ENCODE assay signal across 31 cellular contexts in genomic region chr4:112125416-112125815, GRCh38.
"Had no signal": no experiment of that assay in that cellular context is flagged by ENCODE, and none has a peak within 500 bp of the region (broad histone marks: within the 10 kb centered on the region; RNA-seq: fewer than 3 reads in every experiment).

No MANE protein-coding gene starts in this region.

- ATAC-seq: activated CD8-positive, alpha-beta T cell treated with anti-CD3 and anti-CD28 coated beads for 36 hours; activated naive CD8-positive, alpha-beta T cell treated with anti-CD3 and anti-CD28 coated beads, Interleukin-2, amount 50 U/mL, for 24 hours; activated T-cell treated with anti-CD3 and anti-CD28 coated beads, Interleukin-2, amount 50 U/mL, for 4 hours; activated T-cell treated with anti-CD3 and anti-CD28 coated beads, Interleukin-2, amount 50 U/mL, for 72 hours; activated T-helper 17 cell treated with anti-CD3 and anti-CD28 coated beads, Interleukin-2, amount 50 U/mL, for 72 hours had no signal

- H3K36me3 ChIP-seq: ascending aorta, cardiac muscle cell had no signal

- H3K9me3 ChIP-seq: ascending aorta had no signal

- H3K27me3 ChIP-seq: ascending aorta, cardiac muscle cell had no signal

- H3K4me3 ChIP-seq: ascending aorta, cardiac muscle cell had no signal

- H3K27ac ChIP-seq: ascending aorta, cardiac muscle cell, VCaP had no signal

- DNase-seq: activated B cell treated with CpG ODN at 0.5 μM for 24 hours; activated CD4-positive, alpha-beta memory T cell treated with anti-CD3 and anti-CD28 coated beads for 36 hours; activated CD4-positive, alpha-beta T cell treated with anti-CD3 and anti-CD28 coated beads for 4 hours; activated CD4-positive, alpha-beta T cell treated with anti-CD3 and anti-CD28 coated beads, Interleukin-2, amount 10 ng/mL, durations not matched to agents 24 days and 14 days; activated CD4-positive, alpha-beta T cell treated with anti-CD3 and anti-CD28 coated beads, Interleukin-2, amount 50 U/mL, for 1 hour; activated CD4-positive, alpha-beta T cell treated with anti-CD3 and anti-CD28 coated beads, Interleukin-2, amount 50 U/mL, for 4 hours; activated CD4-positive, CD25-positive, alpha-beta regulatory T cell treated with anti-CD3 and anti-CD28 coated beads, Interleukin-2, amount 50 U/mL, for 72 hours; activated CD8-positive, alpha-beta memory T cell treated with anti-CD3 and anti-CD28 coated beads, Interleukin-2, amount 50 U/mL, for 4 hours; activated CD8-positive, alpha-beta T cell treated with anti-CD3 and anti-CD28 coated beads for 36 hours; activated effector memory CD4-positive, alpha-beta T cell treated with Interleukin-2 at 50 U/mL for 16 hours; activated gamma-delta T cell; activated naive CD4-positive, alpha-beta T cell treated with anti-CD3 and anti-CD28 coated beads, Interleukin-2, amount 10 ng/mL, durations not matched to agents 7 days and 5 days; activated naive CD4-positive, alpha-beta T cell treated with Interleukin-2 at 50 U/mL for 16 hours; activated naive CD8-positive, alpha-beta T cell treated with anti-CD3 and anti-CD28 coated beads, Interleukin-2, amount 10 ng/mL, durations not matched to agents 7 days and 5 days; activated naive CD8-positive, alpha-beta T cell treated with anti-CD3 and anti-CD28 coated beads, Interleukin-2, amount 50 U/mL, for 24 hours; activated T-cell treated with anti-CD3 and anti-CD28 coated beads for 4 hours; activated T-cell treated with anti-CD3 and anti-CD28 coated beads, Interleukin-2, amount 50 U/mL, for 1 hour; activated T-cell treated with anti-CD3 and anti-CD28 coated beads, Interleukin-2, amount 50 U/mL, for 4 hours; activated T-cell treated with anti-CD3 and anti-CD28 coated beads, Interleukin-2, amount 50 U/mL, for 72 hours; amygdala; anterior cingulate cortex; caudate nucleus; T-helper 1 cell; T-helper 2 cell; T-helper 9 cell had no signal

- FAIRE-seq: bronchial epithelial cell, TTC549 had no signal
